Comparison of ENCODE assay signal across 37 cellular contexts in the genomic region with DNA sequence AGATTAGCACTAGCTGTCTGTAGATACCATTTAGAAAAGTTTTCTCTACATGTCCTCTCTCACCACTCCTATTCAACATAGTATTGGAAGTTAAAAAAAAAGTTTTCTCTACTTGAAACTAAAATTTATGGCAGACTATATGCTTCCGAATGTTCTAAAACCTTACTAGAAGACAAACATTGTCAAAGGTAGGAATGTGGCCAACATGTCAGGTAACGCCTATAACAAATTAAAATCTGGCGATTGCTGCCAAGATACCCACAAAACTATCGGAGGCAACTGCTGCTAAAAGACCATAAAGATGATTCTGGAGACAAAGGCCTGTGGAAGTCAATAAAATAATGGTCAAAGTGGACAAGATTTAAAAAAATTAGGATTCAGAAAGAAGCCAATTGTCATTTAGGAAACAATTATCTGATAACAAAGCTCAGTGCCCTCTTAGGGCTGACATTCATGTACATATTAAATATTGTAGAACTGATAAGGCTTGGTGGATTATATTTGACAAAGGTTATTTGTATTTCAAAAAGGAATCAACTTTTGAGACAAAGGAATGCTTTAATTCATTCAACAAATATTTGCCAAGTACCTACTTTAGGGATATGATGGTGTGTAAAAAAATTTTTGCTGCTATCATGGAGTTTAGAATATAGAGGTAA. TPM values are rescaled to one million over a fixed set of nuclear protein-coding genes. Genes with fewer than 3 reads are reported as not detected.
"Had no signal": no experiment of that assay in that cellular context is flagged by ENCODE, and none has a peak within 500 bp of the region (broad histone marks: within the 10 kb centered on the region; RNA-seq: fewer than 3 reads in every experiment).

No MANE protein-coding gene starts in this region.

- H3K4me3 ChIP-seq: MG63 had no signal

- DNase-seq: Karpas-422, Kasumi-1, KG1, MG63, MM.1S, MV-4-11, NCI-H1048, NCI-H1092, NCI-H1092 treated with DMSO at 0.1 percent for 48 hours, NCI-H1105, NCI-H1105 treated with DMSO at 0.1 percent for 48 hours, NCI-H1417, NCI-H1417 treated with DMSO at 0.1 percent for 48 hours, NCI-H1436, NCI-H1436 treated with DMSO at 0.1 percent for 48 hours, NCI-H146, NCI-H1694, NCI-H1694 treated with DMSO at 0.1 percent for 48 hours, NCI-H187, NCI-H187 treated with DMSO at 0.1 percent for 48 hours, NCI-H1930, NCI-H2029, NCI-H2029 treated with DMSO at 0.1 percent for 48 hours, NCI-H2081, NCI-H2107, NCI-H2171, NCI-H2171 treated with DMSO at 0.1 percent for 48 hours, NCI-H2227 treated with DMSO at 0.1 percent for 48 hours, NCI-H226, NCI-H345, NCI-H446, NCI-H446 treated with DMSO at 0.1 percent for 48 hours, NCI-H510A, NCI-H510A treated with DMSO at 0.1 percent for 48 hours, NCI-H524 had no signal

- H3K36me3 ChIP-seq: MG63 had no signal

- H3K9me3 ChIP-seq: MG63 had no signal

RNA-seq across cellular contexts. Expression of a gene that starts 52.7 kb away (rescaled TPM):
- total RNA-seq: MCF 10A, NCI-H460 had no signal

RNA-seq across cellular contexts. Expression of a gene that starts 53.1 kb away (rescaled TPM):
- total RNA-seq: MCF 10A, NCI-H460 had no signal
